In the genomic region with DNA sequence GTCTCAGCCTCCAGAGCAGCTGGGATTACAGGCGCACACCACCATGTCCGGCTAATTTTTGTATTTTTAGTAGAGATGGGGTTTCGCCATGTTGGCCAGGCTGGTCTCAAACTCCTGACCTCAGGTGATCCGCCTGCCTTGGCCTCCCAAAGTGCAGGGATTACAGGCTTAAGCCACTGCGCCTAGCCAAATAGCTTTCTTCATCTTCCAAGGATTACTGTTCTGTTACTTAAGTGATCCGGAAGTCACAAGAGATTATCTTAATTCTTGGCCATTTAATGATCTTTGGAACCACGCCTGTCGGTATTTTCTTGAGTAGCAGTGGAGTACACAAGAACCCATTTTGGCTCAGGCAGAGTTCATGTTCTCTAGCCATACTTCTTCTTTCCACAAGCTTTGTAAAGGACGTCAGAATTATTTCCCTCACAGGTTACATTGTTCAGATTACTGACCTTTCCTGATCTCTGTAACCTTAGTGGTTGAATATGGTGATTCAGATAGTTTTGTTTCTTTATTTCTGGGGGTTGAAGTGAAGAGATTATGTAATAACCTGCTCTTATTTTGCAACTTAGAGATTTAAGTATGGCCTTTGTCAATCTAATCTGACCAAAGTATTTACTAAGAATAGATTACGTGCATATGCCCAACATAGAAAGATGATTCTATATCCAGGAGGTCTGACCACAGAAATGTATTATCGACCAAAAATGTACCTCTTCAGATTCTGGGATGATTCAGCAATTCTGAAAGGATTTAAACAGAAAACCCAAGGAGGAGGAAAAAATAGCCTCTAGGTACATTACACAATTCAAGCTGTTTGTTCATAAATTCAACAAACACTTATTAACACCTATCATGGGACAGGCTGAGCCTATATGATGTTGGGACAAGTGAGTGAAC, we compare ENCODE assay signal across 1 cellular context.
TF ChIP-seq lines count a peak whose summit lies in the region.

No MANE protein-coding gene starts in this region.

TF ChIP-seq in IMR-90, 13 proteins besides CTCF, POLR2A, EP300 and RAD21 (continued from another document):
- no peak for TF ChIP-seq CHD1 (IDR thresholded peaks at IDR 0.05; ENCODE audit: low read depth, low read length)
- no peak for TF ChIP-seq MXI1 (IDR thresholded peaks at IDR 0.05; ENCODE audit: borderline replicate concordance, low read depth, low read length)
- TF ChIP-seq NFE2L2 (IDR thresholded peaks at IDR 0.05; ENCODE audit: low read depth, low read length) = peak; percentile 99
- TF ChIP-seq SMC3 (IDR thresholded peaks at IDR 0.05; ENCODE audit: low read depth, low read length) = peak; percentile 29
- peak; percentile 98 for TF ChIP-seq CEBPB (IDR thresholded peaks at IDR 0.05; ENCODE audit: low read depth, low read length)
- 0 out of 2 replicates have a peak, but pooled peaks have one; percentile 30 for TF ChIP-seq BHLHE40 (IDR thresholded peaks at IDR 0.05; ENCODE audit: low read depth, low read length)
- peak; percentile 91 for TF ChIP-seq MAFK (IDR thresholded peaks at IDR 0.05; ENCODE audit: low read depth, low read length)
- TF ChIP-seq, protein P1, sequence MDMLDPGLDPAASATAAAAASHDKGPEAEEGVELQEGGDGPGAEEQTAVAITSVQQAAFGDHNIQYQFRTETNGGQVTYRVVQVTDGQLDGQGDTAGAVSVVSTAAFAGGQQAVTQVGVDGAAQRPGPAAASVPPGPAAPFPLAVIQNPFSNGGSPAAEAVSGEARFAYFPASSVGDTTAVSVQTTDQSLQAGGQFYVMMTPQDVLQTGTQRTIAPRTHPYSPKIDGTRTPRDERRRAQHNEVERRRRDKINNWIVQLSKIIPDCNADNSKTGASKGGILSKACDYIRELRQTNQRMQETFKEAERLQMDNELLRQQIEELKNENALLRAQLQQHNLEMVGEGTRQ (IDR thresholded peaks at IDR 0.05; ENCODE audit: low read depth, low read length) = no peak
- no peak; the same call in 1 of the 2 replicates for TF ChIP-seq RFX5 (IDR thresholded peaks at IDR 0.05; ENCODE audit: low read depth, low read length)
- no peak for TF ChIP-seq RCOR1 (IDR thresholded peaks at IDR 0.05; ENCODE audit: insufficient replicate concordance, low read length)
